25 cellular contexts compared by ENCODE assay signal in genomic region chr6:124132256-124132655, GRCh38.
DNase-seq lines count a peak whose midpoint lies in the region; ATAC-seq and TF ChIP-seq lines count a peak whose summit lies in the region.
"Had no signal": no experiment of that assay in that cellular context is flagged by ENCODE, and none has a peak within 500 bp of the region (broad histone marks: within the 10 kb centered on the region; RNA-seq: fewer than 3 reads in every experiment).

No MANE protein-coding gene starts in this region.

- CTCF ChIA-PET in Calu3 (lab: Charles Lee): no interaction called here

- H3K9ac ChIP-seq in mesenchymal stem cell (ENCODE audit: low read length): no peak overlapping the region

- no peaks in the 10 kb centered on the region for H3K36me3 ChIP-seq in mesenchymal stem cell (ENCODE audit: control insufficient read depth in 1 of 2, insufficient read depth in 2 of 2, low read depth in 1 of 2, low read length in 2 of 2)
- H3K36me3 ChIP-seq: brain microvascular endothelial cell, MG63, transverse colon, WERI-Rb-1 had no signal

- no peak for ATAC-seq in GM21515 (IDR thresholded peaks at IDR 0.05; ENCODE audit: unreplicated experiment)
- no peak for ATAC-seq in GM21619 (IDR thresholded peaks at IDR 0.05; ENCODE audit: unreplicated experiment)
- ATAC-seq: right cardiac atrium, SK-N-SH treated with all-trans-retinoic acid at 6 μM for 48 hours had no signal

- no peaks in the 10 kb centered on the region for H3K27me3 ChIP-seq in mesenchymal stem cell (ENCODE audit: control insufficient read depth in 1 of 2, insufficient read depth in 1 of 2, low read length in 2 of 2)
- H3K27me3 ChIP-seq: brain microvascular endothelial cell, MG63, transverse colon had no signal

- no peaks in the 10 kb centered on the region for H3K36me3 Mint-ChIP-seq in Calu3 (ENCODE audit: insufficient read depth, unreplicated experiment)
- H3K36me3 Mint-ChIP-seq: activated naive CD8-positive, alpha-beta T cell treated with anti-CD3 and anti-CD28 coated beads for 36 hours had no signal

- no peak overlapping the region for H3K27ac Mint-ChIP-seq in Calu3 (ENCODE audit: unreplicated experiment)
- H3K27ac Mint-ChIP-seq: activated naive CD8-positive, alpha-beta T cell treated with anti-CD3 and anti-CD28 coated beads for 36 hours; activated T-helper 2 cell treated with anti-CD3 and anti-CD28 coated beads, Interferon-gamma antibody, Interleukin-2, Interleukin-4, amounts not matched to agents 10 μg/mL and 5 μg/mL and 100 μg/mL, durations not matched to agents 14 hours and 24 hours and 36 hours; IgD-negative memory B cell; T-helper 2 cell treated with Interferon-gamma antibody and Interleukin-4, amounts not matched to agents 5 μg/mL and 100 μg/mL, for 36 hours had no signal

- H2BK15ac ChIP-seq in mesenchymal stem cell (ENCODE audit: low read depth, poor library complexity, severe bottlenecking): no peak overlapping the region

- peaks cover 14% of the 10 kb centered on the region for H3K4me1 ChIP-seq in mesenchymal stem cell (ENCODE audit: control insufficient read depth, insufficient read depth, low read depth, low read length)
- H3K4me1 ChIP-seq: transverse colon had no signal

- DNase-seq in Calu3 (peak; percentile 0), LHCN-M2 (ENCODE audit: low read depth) (peak; percentile 84), SW480 (ENCODE audit: low spot score) (peak; percentile 40), mesenchymal stem cell (peak; percentile 25), COLO829 (ENCODE audit: low spot score) (no peak), COR-L47 (lab: John Stamatoyannopoulos, UW) (no peak)
- DNase-seq: activated CD4-positive, alpha-beta T cell treated with anti-CD3 and anti-CD28 coated beads, Interleukin-2, amount 50 U/mL, for 1 hour; activated CD8-positive, alpha-beta memory T cell treated with anti-CD3 and anti-CD28 coated beads, Interleukin-2, amount 50 U/mL, for 4 hours; activated naive CD8-positive, alpha-beta T cell treated with anti-CD3 and anti-CD28 coated beads for 36 hours; brain microvascular endothelial cell; EL; glutamatergic neuron; MG63; NCI-H1694; right cardiac atrium; stimulated activated CD8-positive, alpha-beta memory T cell treated with anti-CD3 and anti-CD28 coated beads, Interleukin-4, amount 100 ng/mL, for 48 hours; transverse colon; WERI-Rb-1 had no signal

- H3K27ac ChIP-seq in mesenchymal stem cell (ENCODE audit: low read length, poor library complexity, severe bottlenecking): no peak overlapping the region
- H3K27ac ChIP-seq: brain microvascular endothelial cell, coronary artery, transverse colon, WERI-Rb-1 had no signal

- H4K91ac ChIP-seq in mesenchymal stem cell (ENCODE audit: low read length): no peak overlapping the region

- no peak overlapping the region for H2BK120ac ChIP-seq in mesenchymal stem cell (ENCODE audit: low read depth, low read length)

- no peak overlapping the region for H3K4me2 ChIP-seq in mesenchymal stem cell (ENCODE audit: low read length, poor library complexity, severe bottlenecking)

- H4K8ac ChIP-seq in mesenchymal stem cell (ENCODE audit: low read length): no peak overlapping the region

- H2AK5ac ChIP-seq in mesenchymal stem cell (ENCODE audit: low read length, severe bottlenecking): peak overlapping the region; percentile 60

- H3K4ac ChIP-seq in mesenchymal stem cell (ENCODE audit: low read depth in 1 of 2, low read length in 2 of 2): no peak overlapping the region

- H3K27me3 Mint-ChIP-seq in Calu3 (ENCODE audit: unreplicated experiment): no peaks in the 10 kb centered on the region
- H3K27me3 Mint-ChIP-seq: activated naive CD8-positive, alpha-beta T cell treated with anti-CD3 and anti-CD28 coated beads for 36 hours; IgD-negative memory B cell had no signal

- H3K14ac ChIP-seq in mesenchymal stem cell (ENCODE audit: low read length in 2 of 2): no peak overlapping the region

- H3K18ac ChIP-seq in mesenchymal stem cell (ENCODE audit: low read depth in 1 of 2, low read length in 2 of 2): peak overlapping the region in 1 of 2 experiments; percentile 26

- no peak overlapping the region for H2AFZ ChIP-seq in mesenchymal stem cell (ENCODE audit: low read depth, low read length)

- H3K23ac ChIP-seq in mesenchymal stem cell (ENCODE audit: low read length in 2 of 2): no peak overlapping the region

- no peak overlapping the region for H3K4me3 ChIP-seq in mesenchymal stem cell (ENCODE audit: insufficient read depth in 1 of 2, low read depth in 1 of 2, low read length in 2 of 2)
- H3K4me3 ChIP-seq: coronary artery, MG63, transverse colon had no signal

- TF ChIP-seq CTCF in Calu3 (IDR thresholded peaks at IDR 0.05; ENCODE audit: unreplicated experiment): no peak

- no peak overlapping the region for H2BK5ac ChIP-seq in mesenchymal stem cell (ENCODE audit: low read depth, low read length, poor library complexity, severe bottlenecking)

- H3K79me1 ChIP-seq in mesenchymal stem cell (replicated peaks; ENCODE audit: low read length, poor library complexity, severe bottlenecking): no peaks in the 10 kb centered on the region

- no TSS peak for BruUV-seq in Calu3 (replicated peaks; lab: Mats Ljungman, UMichigan)

- no peak overlapping the region for H3K4me3 Mint-ChIP-seq in Calu3 (ENCODE audit: low read depth, unreplicated experiment)
- H3K4me3 Mint-ChIP-seq: activated naive CD8-positive, alpha-beta T cell treated with anti-CD3 and anti-CD28 coated beads for 36 hours; IgD-negative memory B cell; T-helper 2 cell treated with Interferon-gamma antibody and Interleukin-4, amounts not matched to agents 5 μg/mL and 100 μg/mL, for 36 hours had no signal

- no peaks in the 10 kb centered on the region for H3K9me3 Mint-ChIP-seq in Calu3 (ENCODE audit: low read depth, unreplicated experiment)

- peak overlapping the region; percentile 0 to 69 for H2BK12ac ChIP-seq in mesenchymal stem cell (ENCODE audit: low read length in 2 of 2)

- H3K9me3 ChIP-seq in mesenchymal stem cell (ENCODE audit: control insufficient read depth, low read length): peaks cover 12% of the 10 kb centered on the region
- H3K9me3 ChIP-seq: MG63 had no signal

- intact Hi-C loops in Calu3 (cut with micrococcal nuclease; ENCODE audit: unreplicated experiment): no loop called here

- peaks cover 27% of the 10 kb centered on the region for H3K4me1 Mint-ChIP-seq in Calu3 (ENCODE audit: low read depth, unreplicated experiment)
- H3K4me1 Mint-ChIP-seq: activated naive CD8-positive, alpha-beta T cell treated with anti-CD3 and anti-CD28 coated beads for 36 hours; IgD-negative memory B cell had no signal

- WGBS in mesenchymal stem cell: 78% methylated on average over 2 of the region's 2 CpGs

Comparison
In these comparisons a context has a peak if more than half of its experiments do, and no peak if none do; other contexts are left out.
1. DNase-seq: peak in Calu3 (single experiment), LHCN-M2 (single experiment), SW480 (single experiment) and mesenchymal stem cell (single experiment); none in COLO829 (single experiment) and COR-L47 (single experiment).